In genomic region chr1:202005958-202006357, GRCh38 we compare ENCODE assay signal across 10 cellular contexts. TPM values are rescaled to one million over a fixed set of nuclear protein-coding genes. Genes with fewer than 3 reads are reported as not detected.
A peak's percentile ranks its signal among the peaks of the same experiment; 100 is the strongest.
DNase-seq lines count a peak whose midpoint lies in the region; ATAC-seq and TF ChIP-seq lines count a peak whose summit lies in the region.
"Had no signal": no experiment of that assay in that cellular context is flagged by ENCODE, and none has a peak within 500 bp of the region (broad histone marks: within the 10 kb centered on the region; RNA-seq: fewer than 3 reads in every experiment).

No MANE protein-coding gene starts in this region.

- no peaks in the 10 kb centered on the region for H3K4me1 ChIP-seq in GM23248 (ENCODE audit: insufficient read depth)

- peaks cover 5% of the 10 kb centered on the region; the same call in 1 of the 2 replicates for H3K36me3 ChIP-seq in GM23248 (ENCODE audit: low read depth)

- no peak overlapping the region for H3K27ac ChIP-seq in GM23248

- H3K36me3 Mint-ChIP-seq in stimulated activated effector memory CD8-positive, alpha-beta T cell treated with anti-CD3 and anti-CD28 coated beads, Interleukin-12 subunit alpha, Interleukin-12 subunit beta, amount 100 ng/mL, for 72 hours = peaks cover 59% of the 10 kb centered on the region
- peaks cover 28 to 48% (median 30%) of the 10 kb centered on the region in 3 donors for H3K36me3 Mint-ChIP-seq in immature natural killer cell

- H3K79me2 ChIP-seq in GM23248 (ENCODE audit: insufficient read depth) = no peaks in the 10 kb centered on the region

- no peak overlapping the region for H2AFZ ChIP-seq in GM23248

- ATAC-seq in stimulated activated effector memory CD8-positive, alpha-beta T cell treated with anti-CD3 and anti-CD28 coated beads, Interleukin-12 subunit alpha, Interleukin-12 subunit beta, amount 100 ng/mL, for 72 hours = no peak
- ATAC-seq in HG03432 (IDR thresholded peaks at IDR 0.05; ENCODE audit: unreplicated experiment) (no peak), GM19467 (IDR thresholded peaks at IDR 0.05; ENCODE audit: unreplicated experiment) (no peak)

- H3K27ac Mint-ChIP-seq in stimulated activated effector memory CD8-positive, alpha-beta T cell treated with anti-CD3 and anti-CD28 coated beads, Interleukin-12 subunit alpha, Interleukin-12 subunit beta, amount 100 ng/mL, for 72 hours = peak overlapping the region; percentile 43
- peak overlapping the region in 1 of 6 donors; percentile 7 for H3K27ac Mint-ChIP-seq in immature natural killer cell

- H3K27me3 ChIP-seq in GM23248 (replicated peaks; ENCODE audit: insufficient read depth) = no peaks in the 10 kb centered on the region

- no peaks in the 10 kb centered on the region for H3K9me3 ChIP-seq in GM23248 (ENCODE audit: low read depth)

- peak; percentile 34 for TF ChIP-seq CTCF in fibroblast of mammary gland (conservative IDR thresholded peaks at IDR 0.05; ENCODE audit: control insufficient read depth, insufficient read depth, low read depth, low read length)

- H3K4me3 Mint-ChIP-seq in stimulated activated effector memory CD8-positive, alpha-beta T cell treated with anti-CD3 and anti-CD28 coated beads, Interleukin-12 subunit alpha, Interleukin-12 subunit beta, amount 100 ng/mL, for 72 hours = no peak overlapping the region
- H3K4me3 Mint-ChIP-seq in immature natural killer cell = no peak overlapping the region

- no peak overlapping the region for H3K4me2 ChIP-seq in GM23248 (ENCODE audit: unreplicated experiment)

- 74 to 81% methylated on average over 2 of the region's 2 CpGs for WGBS in GM23248 (ENCODE audit: low coverage in 1 of 2, low lambda C conversion rate in 2 of 2, missing lambda C conversion rate in 2 of 2), 2 experiments

- in situ Hi-C loops in GM23248 (cut with MboI) = no loop called here

- no peaks in the 10 kb centered on the region for H4K20me1 ChIP-seq in GM23248 (ENCODE audit: insufficient read depth)

- no peaks in the 10 kb centered on the region for H3K4me1 Mint-ChIP-seq in stimulated activated effector memory CD8-positive, alpha-beta T cell treated with anti-CD3 and anti-CD28 coated beads, Interleukin-12 subunit alpha, Interleukin-12 subunit beta, amount 100 ng/mL, for 72 hours
- peaks cover 0 to 4% of the 10 kb centered on the region in 2 donors for H3K4me1 Mint-ChIP-seq in immature natural killer cell

- no peaks in the 10 kb centered on the region for H3F3A ChIP-seq in GM23248 (ENCODE audit: insufficient read depth)

- DNase-seq in GM23248 = peak; percentile 50
- peak; percentile 46 for DNase-seq in RKO (ENCODE audit: low spot score)
- peak; percentile 37 for DNase-seq in fibroblast of mammary gland (ENCODE audit: low read depth)
- DNase-seq in stimulated activated effector memory CD8-positive, alpha-beta T cell treated with anti-CD3 and anti-CD28 coated beads, Interleukin-12 subunit alpha, Interleukin-12 subunit beta, amount 100 ng/mL, for 72 hours (ENCODE audit: low spot score in 2 of 2) = no peak
- no peak for DNase-seq in immature natural killer cell
- DNase-seq: activated CD4-positive, alpha-beta T cell treated with anti-CD3 and anti-CD28 coated beads for 48 hours; NCI-H2029 treated with DMSO at 0.1 percent for 48 hours; stimulated activated CD4-positive, alpha-beta T cell treated with anti-CD3 and anti-CD28 coated beads, Interleukin-1b, Interleukin-23, amount 100 ng/mL, for 48 hours had no signal

- no peaks in the 10 kb centered on the region for H3K9me2 ChIP-seq in GM23248 (ENCODE audit: insufficient read depth)

- H3K9ac ChIP-seq in GM23248 = no peak overlapping the region

- H3K27me3 Mint-ChIP-seq in immature natural killer cell (ENCODE audit: low read depth in 3 of 3) = peaks cover 0 to 2% (median 0%) of the 10 kb centered on the region in 3 donors

- no peaks in the 10 kb centered on the region for H3K9me3 Mint-ChIP-seq in stimulated activated effector memory CD8-positive, alpha-beta T cell treated with anti-CD3 and anti-CD28 coated beads, Interleukin-12 subunit alpha, Interleukin-12 subunit beta, amount 100 ng/mL, for 72 hours
- H3K9me3 Mint-ChIP-seq in immature natural killer cell = no peaks in the 10 kb centered on the region

- H3K4me3 ChIP-seq in GM23248 (no peak overlapping the region), fibroblast of mammary gland (ENCODE audit: control insufficient read depth, low read depth, low read length) (no peak overlapping the region)

RNA-seq across cellular contexts. Expression of gene ELF3, which starts 4.4 kb away (rescaled TPM):
- total RNA-seq in GM23248 (2014; rRNA removed; shearing (Covaris generic)) = under 0.01 TPM in 1 of 2 replicates, not detected in the other
- polyA plus RNA-seq in GM23248 (2016; fragmentation: Nextera tagmentation; extraction: Ambion mirVana) (not detected in 2 replicates), immature natural killer cell (under 1 TPM in 1 of 3 donors, not detected in 2; 0.26 TPM)

RNA-seq across cellular contexts. Expression of gene RNPEP, which starts 23.5 kb away (rescaled TPM):
- total RNA-seq in GM23248 (2014; rRNA removed; shearing (Covaris generic)) = 80.5 and 83.6 TPM in 2 replicates
- polyA plus RNA-seq in GM23248 (2016; fragmentation: Nextera tagmentation; extraction: Ambion mirVana) = 68.6 and 70.7 TPM in 2 replicates
- 10 to 100 TPM; 35.6 to 61.6 (median 57.8) TPM for polyA plus RNA-seq in immature natural killer cell

RNA-seq across cellular contexts. Expression of gene TIMM17A, which starts 50.7 kb away (rescaled TPM):
- total RNA-seq in GM23248 (2014; rRNA removed; shearing (Covaris generic)) = 56.4 and 68.8 TPM in 2 replicates
- polyA plus RNA-seq in GM23248 (2016; fragmentation: Nextera tagmentation; extraction: Ambion mirVana) (116 and 123 TPM in 2 replicates), immature natural killer cell (10 to 100 TPM; 34.3 to 42.9 (median 34.7) TPM)

RNA-seq across cellular contexts. Expression of gene LMOD1, which starts 59.6 kb away (rescaled TPM):
- total RNA-seq in GM23248 (2014; rRNA removed; shearing (Covaris generic)) = 7.8 and 8.9 TPM in 2 replicates
- polyA plus RNA-seq in GM23248 (2016; fragmentation: Nextera tagmentation; extraction: Ambion mirVana) (6.1 and 6.3 TPM in 2 replicates), immature natural killer cell (not detected)

Comparison
In these comparisons a context has a peak if more than half of its experiments do, and no peak if none do; other contexts are left out.
1. DNase-seq: peak in GM23248 (single experiment), RKO (single experiment) and fibroblast of mammary gland (single experiment); none in stimulated activated effector memory CD8-positive, alpha-beta T cell treated with anti-CD3 and anti-CD28 coated beads, Interleukin-12 subunit alpha, Interleukin-12 subunit beta, amount 100 ng/mL, for 72 hours (0 of 2) and immature natural killer cell (0 of 3).